ENCODE assay signal across 23 cellular contexts in the genomic region with DNA sequence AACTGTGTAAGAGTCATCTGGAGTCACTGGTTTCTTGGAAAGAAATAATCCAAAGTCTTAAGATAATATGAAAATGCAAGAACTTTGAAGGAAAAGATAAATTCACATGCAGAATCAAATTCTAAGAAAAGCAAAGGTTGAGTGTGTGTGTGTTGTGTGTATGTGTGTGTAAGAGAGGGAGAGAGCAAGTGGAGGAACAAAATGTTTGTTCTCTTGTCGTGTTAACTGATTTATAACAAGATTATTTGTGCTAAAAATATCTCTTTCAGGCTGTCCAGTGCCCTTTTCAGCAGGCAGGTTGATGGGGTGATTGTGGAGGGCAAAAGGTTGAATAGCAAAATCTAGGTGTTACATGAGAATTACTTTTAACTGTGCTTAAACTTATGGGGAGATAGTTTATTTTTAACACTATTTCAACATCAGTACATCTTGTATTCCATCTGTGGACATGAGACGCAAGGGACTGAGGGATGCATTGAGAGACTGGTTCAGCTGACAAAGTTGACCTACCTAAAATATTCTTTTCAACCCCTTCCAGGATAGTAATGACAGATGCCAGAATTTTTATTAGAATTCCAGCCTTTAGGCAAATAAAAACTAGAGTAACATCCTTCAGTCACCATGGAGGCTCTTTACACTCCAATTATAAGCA.
"Had no signal": no experiment of that assay in that cellular context is flagged by ENCODE, and none has a peak within 500 bp of the region (broad histone marks: within the 10 kb centered on the region; RNA-seq: fewer than 3 reads in every experiment).

No MANE protein-coding gene starts in this region.

- H3K27ac ChIP-seq: SK-N-MC, WERI-Rb-1 had no signal

- H3K36me3 ChIP-seq: WERI-Rb-1 had no signal

- DNase-seq: activated CD4-positive, alpha-beta memory T cell treated with anti-CD3 and anti-CD28 coated beads, Interleukin-2, amount 10 ng/mL, durations not matched to agents 7 days and 5 days; activated CD4-positive, alpha-beta T cell treated with anti-CD3 and anti-CD28 coated beads for 36 hours; activated CD4-positive, alpha-beta T cell treated with anti-CD3 and anti-CD28 coated beads, Interleukin-2, amount 50 U/mL, for 1 hour; activated gamma-delta T cell; activated naive CD4-positive, alpha-beta T cell treated with anti-CD3 and anti-CD28 coated beads for 36 hours; activated T-cell treated with anti-CD3 and anti-CD28 coated beads for 4 hours; activated T-cell treated with anti-CD3 and anti-CD28 coated beads, Interleukin-2, amount 50 U/mL, for 48 hours; KG1; NCI-H1048; NCI-H146; NCI-H1930; NCI-H2171 treated with DMSO at 0.1 percent for 48 hours; NCI-H226; NCI-H526; NK-92 treated with Interleukin-12 subunit alpha and Interleukin-12 subunit beta, amount 100 ng/mL, for 24 hours; OCI-M1; RPMI8226; T-cell; T-helper 2 cell; WERI-Rb-1 had no signal

- H3K4me3 ChIP-seq: SK-N-MC had no signal

- ATAC-seq: activated CD4-positive, alpha-beta T cell treated with anti-CD3 and anti-CD28 coated beads for 36 hours; activated T-helper 17 cell treated with anti-CD3 and anti-CD28 coated beads, Interleukin-2, amount 50 U/mL, for 72 hours; Panc1; T-cell had no signal
